17 cellular contexts compared by ENCODE assay signal in genomic region chr2:215751911-215752272, GRCh38.
"Had no signal": no experiment of that assay in that cellular context is flagged by ENCODE, and none has a peak within 500 bp of the region (broad histone marks: within the 10 kb centered on the region; RNA-seq: fewer than 3 reads in every experiment).

No MANE protein-coding gene starts in this region.

- H3K4me1 ChIP-seq: colonic mucosa had no signal

- ATAC-seq: naive thymus-derived CD4-positive, alpha-beta T cell; sciatic nerve; stimulated activated memory B cell treated with anti-CD40 and anti-IgM and Interleukin-4, amounts not matched to agents 10 μg/mL and 1 μg/mL and 100 μg/mL, for 72 hours; upper lobe of right lung had no signal

- H3K27ac ChIP-seq: colonic mucosa, parathyroid adenoma, testis, upper lobe of right lung, WERI-Rb-1 had no signal

- DNase-seq: activated CD4-positive, alpha-beta T cell treated with anti-CD3 and anti-CD28 coated beads, Interleukin-2, amount 50 U/mL, for 4 hours; activated naive CD8-positive, alpha-beta T cell treated with anti-CD3 and anti-CD28 coated beads, Interleukin-2, amount 10 ng/mL, durations not matched to agents 7 days and 5 days; activated T-cell treated with anti-CD3 and anti-CD28 coated beads for 4 hours; central memory CD4-positive, alpha-beta T cell; colonic mucosa; naive thymus-derived CD4-positive, alpha-beta T cell; stimulated activated CD4-positive, alpha-beta T cell treated with anti-CD3 and anti-CD28 coated beads, Interleukin-4, amount 100 ng/mL, for 4 hours; SW 1271; T-helper 2 cell; testis; upper lobe of right lung; WERI-Rb-1 had no signal

- H2AFZ ChIP-seq: hepatocyte, parathyroid adenoma had no signal

- H3K4me2 ChIP-seq: hepatocyte had no signal

- H3K9me3 ChIP-seq: colonic mucosa, testis, upper lobe of right lung had no signal

- FAIRE-seq: endometrium had no signal

- H3K27me3 ChIP-seq: colonic mucosa, hepatocyte, testis, upper lobe of right lung had no signal

- H3K4me3 ChIP-seq: colonic mucosa, hepatocyte, testis, upper lobe of right lung had no signal

- H3K9ac ChIP-seq: parathyroid adenoma had no signal

- H3K79me2 ChIP-seq: hepatocyte, parathyroid adenoma had no signal

- H3K36me3 ChIP-seq: colonic mucosa, upper lobe of right lung, WERI-Rb-1 had no signal
